ENCODE assay signal across 1 cellular context in the genomic region with DNA sequence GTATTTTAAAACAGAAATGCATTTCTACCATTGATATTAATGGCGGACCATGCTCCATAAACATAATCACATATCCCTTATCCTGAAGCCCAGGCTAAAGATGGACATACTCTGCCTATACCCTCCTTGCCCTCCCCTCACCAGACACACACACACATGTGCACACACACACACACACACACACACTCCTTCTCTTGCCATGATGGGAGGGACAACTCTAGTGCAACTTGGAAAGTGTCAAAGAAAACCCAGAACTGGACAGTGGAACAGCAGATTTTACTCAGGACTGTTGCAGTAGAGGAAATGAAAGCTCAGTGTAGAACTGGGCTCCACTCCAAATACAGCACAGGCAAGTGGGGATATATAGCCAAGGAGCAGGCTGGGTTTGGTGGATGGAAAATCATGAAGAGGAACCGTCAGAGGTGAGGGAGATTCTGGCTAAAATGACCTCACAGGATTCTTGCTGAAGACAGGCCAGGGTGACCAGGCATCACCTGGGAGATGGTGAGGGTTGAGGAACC.
TF ChIP-seq lines count a peak whose summit lies in the region.

No MANE protein-coding gene starts in this region.

TF ChIP-seq in IMR-90, 13 proteins besides CTCF, POLR2A, EP300 and RAD21 (continued from another document):
- TF ChIP-seq ELK1 (IDR thresholded peaks at IDR 0.05; ENCODE audit: borderline replicate concordance, low read depth, low read length) (no peak), MAZ (IDR thresholded peaks at IDR 0.05; ENCODE audit: borderline replicate concordance, low read depth, low read length) (no peak), CEBPB (IDR thresholded peaks at IDR 0.05; ENCODE audit: low read depth, low read length) (no peak), MXI1 (IDR thresholded peaks at IDR 0.05; ENCODE audit: borderline replicate concordance, low read depth, low read length) (no peak), RCOR1 (IDR thresholded peaks at IDR 0.05; ENCODE audit: insufficient replicate concordance, low read length) (no peak), CHD1 (IDR thresholded peaks at IDR 0.05; ENCODE audit: low read depth, low read length) (no peak), NFE2L2 (IDR thresholded peaks at IDR 0.05; ENCODE audit: low read depth, low read length) (no peak), USF2 (IDR thresholded peaks at IDR 0.05; ENCODE audit: low read depth, low read length) (no peak), SMC3 (IDR thresholded peaks at IDR 0.05; ENCODE audit: low read depth, low read length) (no peak)
